1 cellular context compared by ENCODE assay signal in genomic region chr22:38859581-38860290, GRCh38.
TF ChIP-seq lines count a peak whose summit lies in the region.

No MANE protein-coding gene starts in this region.

TF ChIP-seq in GM12878, 131 proteins besides CTCF, POLR2A, EP300 and RAD21:
- TF ChIP-seq RAD51 (IDR thresholded peaks at IDR 0.05), result no peak
- TF ChIP-seq POLR2AphosphoS2 (IDR thresholded peaks at IDR 0.05; ENCODE audit: low read depth, low read length), result peak; percentile 41; the same call in 1 of the 2 replicates
